In genomic region chr12:95545731-95546490, GRCh38 we compare ENCODE assay signal across 16 cellular contexts. TPM values are rescaled to one million over a fixed set of nuclear protein-coding genes. Genes with fewer than 3 reads are reported as not detected.
A peak's percentile ranks its signal among the peaks of the same experiment; 100 is the strongest.
DNase-seq lines count a peak whose midpoint lies in the region; ATAC-seq and TF ChIP-seq lines count a peak whose summit lies in the region.
"Had no signal": no experiment of that assay in that cellular context is flagged by ENCODE, and none has a peak within 500 bp of the region (broad histone marks: within the 10 kb centered on the region; RNA-seq: fewer than 3 reads in every experiment).

No MANE protein-coding gene starts in this region.

- POLR2A ChIA-PET in WTC11 (lab: Charles Lee) = no interaction called here

- H3K27me3 ChIP-seq in stomach = peaks cover 0 to 29% (median 17%) of the 10 kb centered on the region in 3 donors
- H3K27me3 ChIP-seq: adrenal gland, tibial nerve had no signal

- H3K4me1 ChIP-seq in stomach = peaks cover 0 to 21% (median 18%) of the 10 kb centered on the region in 4 donors
- H3K4me1 ChIP-seq: prostate gland had no signal

- TF ChIP-seq POLR2A in stomach (IDR thresholded peaks at IDR 0.05) = no peak

- ATAC-seq in WTC11 = no peak

- CTCF ChIA-PET in WTC11 (lab: Charles Lee) = interaction anchor here (1.0 kb wide), 1 partner anchor 29 kb away, joined by 4 read pairs; no protein-coding TSS in a partner anchor

- WGBS in stomach, 5 donors = 54 to 73% (median 68%) methylated on average over 8 of the region's 8 CpGs

- peak overlapping the region; percentile 91 for H3K27ac Mint-ChIP-seq in WTC11
- peak overlapping the region; percentile 63 for H3K27ac Mint-ChIP-seq in neural crest cell (ENCODE audit: unreplicated experiment)
- H3K27ac Mint-ChIP-seq: dendritic cell treated with granulocyte-macrophage colony-stimulating factor and Interleukin-4, amounts not matched to agents 40 ng/mL and 50 ng/mL, for 4 days had no signal

- no peak overlapping the region for H3K4me3 ChIP-seq in stomach
- H3K4me3 ChIP-seq: adrenal gland, prostate gland, SK-N-MC, tibial nerve had no signal

- H3K36me3 ChIP-seq in stomach = no peaks in the 10 kb centered on the region
- H3K36me3 ChIP-seq: adrenal gland, prostate gland, tibial nerve, WERI-Rb-1 had no signal

- H3K27me3 Mint-ChIP-seq in WTC11 (ENCODE audit: low read depth) (no peaks in the 10 kb centered on the region), neural crest cell (ENCODE audit: low read depth) (peaks cover 50% of the 10 kb centered on the region)

- TF ChIP-seq CTCF in WTC11 (IDR thresholded peaks at IDR 0.05) (no peak), neural crest cell (conservative IDR thresholded peaks at IDR 0.05) (no peak), stomach (IDR thresholded peaks at IDR 0.05) (no peak)

- peaks cover 13% of the 10 kb centered on the region for H3K36me3 Mint-ChIP-seq in WTC11
- H3K36me3 Mint-ChIP-seq in neural crest cell (ENCODE audit: low read depth) = peaks cover 2% of the 10 kb centered on the region

- H3K9me3 Mint-ChIP-seq in WTC11 = 0 out of 2 replicates have a peak, but pooled peaks cover 4% of the 10 kb centered on the region
- H3K9me3 Mint-ChIP-seq in neural crest cell = peaks cover 6% of the 10 kb centered on the region
- H3K9me3 Mint-ChIP-seq: dendritic cell treated with granulocyte-macrophage colony-stimulating factor and Interleukin-4, amounts not matched to agents 40 ng/mL and 50 ng/mL, for 4 days had no signal

- H3K27ac ChIP-seq in stomach = no peak overlapping the region
- H3K27ac ChIP-seq: adrenal gland, prostate gland, SK-N-MC, WERI-Rb-1 had no signal

- H3K4me1 Mint-ChIP-seq in WTC11 = peaks cover 43% of the 10 kb centered on the region
- peaks cover 39% of the 10 kb centered on the region for H3K4me1 Mint-ChIP-seq in neural crest cell

- H3K4me3 Mint-ChIP-seq in WTC11 (peak overlapping the region; percentile 91), neural crest cell (peak overlapping the region; percentile 77)
- H3K4me3 Mint-ChIP-seq: dendritic cell treated with granulocyte-macrophage colony-stimulating factor and Interleukin-4, amounts not matched to agents 40 ng/mL and 50 ng/mL, for 4 days had no signal

- TF ChIP-seq EP300 in stomach (IDR thresholded peaks at IDR 0.05) = no peak

- intact Hi-C loops in stomach (cut with DNase I; ENCODE audit: low total_unique reads) = no loop called here

- peak; percentile 37 for DNase-seq in NCI-H187 treated with DMSO at 0.1 percent for 48 hours (lab: John Stamatoyannopoulos, UW)
- DNase-seq in NCI-H187 (lab: John Stamatoyannopoulos, UW) = no peak
- peak; percentile 88 for DNase-seq in NCI-H1436 treated with DMSO at 0.1 percent for 48 hours (lab: John Stamatoyannopoulos, UW)
- no peak for DNase-seq in WTC11 (ENCODE audit: low spot score)
- no peak for DNase-seq in neural crest cell (ENCODE audit: low read depth, low spot score)
- DNase-seq in stomach = no peak
- DNase-seq in activated T-cell treated with anti-CD3 and anti-CD28 coated beads for 4 hours = no peak
- no peak for DNase-seq in NCI-H524 (lab: John Stamatoyannopoulos, UW)
- DNase-seq: 8988T, adrenal gland, WERI-Rb-1 had no signal

- H3K9me3 ChIP-seq in stomach = peaks cover 0 to 17% (median 0%) of the 10 kb centered on the region in 4 donors
- H3K9me3 ChIP-seq: adrenal gland, prostate gland, tibial nerve had no signal

TF ChIP-seq in WTC11, 78 proteins besides CTCF, POLR2A, EP300 and RAD21:
- TF ChIP-seq TP53 (CRISPR knock-in tag; IDR thresholded peaks at IDR 0.05) = no peak
- no peak for TF ChIP-seq NR1H2 (CRISPR knock-in tag; IDR thresholded peaks at IDR 0.05)
- TF ChIP-seq NFE2L1 (CRISPR knock-in tag; IDR thresholded peaks at IDR 0.05) = no peak
- no peak for TF ChIP-seq RELA (CRISPR knock-in tag; IDR thresholded peaks at IDR 0.05; ENCODE audit: borderline replicate concordance)
- TF ChIP-seq AR (CRISPR knock-in tag; IDR thresholded peaks at IDR 0.05) = no peak
- no peak for TF ChIP-seq KAT7 (CRISPR knock-in tag; IDR thresholded peaks at IDR 0.05; ENCODE audit: borderline replicate concordance)
- TF ChIP-seq GABPB1 (CRISPR knock-in tag; IDR thresholded peaks at IDR 0.05) = no peak
- no peak for TF ChIP-seq HMGXB4 (CRISPR knock-in tag; IDR thresholded peaks at IDR 0.05)
- no peak for TF ChIP-seq OVOL2 (CRISPR knock-in tag; IDR thresholded peaks at IDR 0.05; ENCODE audit: borderline replicate concordance)
- no peak for TF ChIP-seq ZSCAN18 (CRISPR knock-in tag; IDR thresholded peaks at IDR 0.05)
- no peak for TF ChIP-seq TEAD4 (CRISPR knock-in tag; IDR thresholded peaks at IDR 0.05)

RNA-seq across cellular contexts. Expression of gene USP44, which starts 5.4 kb away (rescaled TPM):
- total RNA-seq in WTC11 (2021) = 93.4 to 120 TPM (median 116 TPM) in 3 replicates
- total RNA-seq in neural crest cell = 15.5 and 20.0 TPM in 2 replicates
- 1 to 10 TPM in 1 of 5 donors, under 1 TPM in 2, not detected in 2; under 0.01 to 2.6 (median 0.43) TPM for total RNA-seq in stomach
- polyA plus RNA-seq in stomach = under 1 TPM; 0.19 to 0.61 (median 0.28) TPM
- total RNA-seq: LHCN-M2 had no signal

Comparison
In these comparisons a context has a peak if more than half of its experiments do, and no peak if none do; other contexts are left out.
1. DNase-seq: peak in NCI-H187 treated with DMSO at 0.1 percent for 48 hours (single experiment) and NCI-H1436 treated with DMSO at 0.1 percent for 48 hours (single experiment); none in NCI-H187 (0 of 2), WTC11 (single experiment), neural crest cell (single experiment), stomach (single experiment), activated T-cell treated with anti-CD3 and anti-CD28 coated beads for 4 hours (single experiment) and NCI-H524 (0 of 2).